Comparison of ENCODE assay signal across 16 cellular contexts in the genomic region with DNA sequence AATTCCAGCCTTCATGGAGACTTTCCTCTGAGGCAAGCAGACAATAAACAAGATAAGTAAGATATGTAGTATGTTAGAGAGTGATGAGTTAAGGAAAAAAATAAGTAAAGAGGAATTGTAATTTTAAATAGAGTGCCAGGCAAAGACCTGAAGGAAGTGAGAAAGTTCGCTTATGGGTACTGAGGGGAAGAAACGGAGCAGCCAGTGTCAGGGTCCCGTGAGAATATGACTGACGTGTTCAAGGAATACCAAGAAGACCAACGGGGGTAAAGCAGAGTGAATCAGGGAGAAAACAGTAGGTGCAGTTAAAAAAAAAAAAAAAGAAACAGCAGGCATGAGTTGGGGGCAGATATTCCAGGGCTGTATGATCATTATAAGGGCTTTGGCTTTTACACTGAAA. TPM values are rescaled to one million over a fixed set of nuclear protein-coding genes. Genes with fewer than 3 reads are reported as not detected.
DNase-seq lines count a peak whose midpoint lies in the region; ATAC-seq and TF ChIP-seq lines count a peak whose summit lies in the region.
"Had no signal": no experiment of that assay in that cellular context is flagged by ENCODE, and none has a peak within 500 bp of the region (broad histone marks: within the 10 kb centered on the region; RNA-seq: fewer than 3 reads in every experiment).

No MANE protein-coding gene starts in this region.

- TF ChIP-seq CTCF in HFFc6 (IDR thresholded peaks at IDR 0.05): no peak
- no peak for TF ChIP-seq CTCF in activated B cell treated with CpG ODN at 0.5 μM for 24 hours (IDR thresholded peaks at IDR 0.05)

- POLR2A ChIA-PET in activated B cell treated with CpG ODN at 0.5 μM for 24 hours (lab: Charles Lee): interaction anchor here (0.6 kb wide), 1 partner anchor 98 kb away, joined by 4 read pairs; no protein-coding TSS in a partner anchor

- intact Hi-C loops in activated B cell treated with CpG ODN at 0.5 μM for 24 hours (cut with micrococcal nuclease): no loop called here

- DNase-seq in NCI-H2171 treated with DMSO at 0.1 percent for 48 hours (lab: John Stamatoyannopoulos, UW) (peak; percentile 28), NCI-H2171 (lab: John Stamatoyannopoulos, UW) (no peak), HFFc6 (no peak), activated B cell treated with CpG ODN at 0.5 μM for 24 hours (no peak)
- no peak for DNase-seq in activated CD4-positive, alpha-beta T cell treated with anti-CD3 and anti-CD28 coated beads, Interleukin-2, amount 50 U/mL, for 1 hour
- DNase-seq: AML-193; CD4-positive, alpha-beta memory T cell; DMS79; GOT3; H9 had no signal

- H3K4me3 Mint-ChIP-seq in HFFc6: peak overlapping the region; percentile 9; the same call in 1 of the 2 replicates
- H3K4me3 Mint-ChIP-seq in activated B cell treated with CpG ODN at 0.5 μM for 24 hours: no peak overlapping the region
- no peak overlapping the region for H3K4me3 Mint-ChIP-seq in stimulated activated memory B cell treated with anti-CD40 and anti-IgM and Interleukin-4, amounts not matched to agents 10 μg/mL and 1 μg/mL and 100 μg/mL, for 72 hours
- H3K4me3 Mint-ChIP-seq: CD4-positive, alpha-beta memory T cell; H9 had no signal

- H3K36me3 Mint-ChIP-seq in HFFc6 (ENCODE audit: low read depth) (no peaks in the 10 kb centered on the region), activated B cell treated with CpG ODN at 0.5 μM for 24 hours (ENCODE audit: low read depth) (no peaks in the 10 kb centered on the region)
- no peaks in the 10 kb centered on the region for H3K36me3 Mint-ChIP-seq in stimulated activated memory B cell treated with anti-CD40 and anti-IgM and Interleukin-4, amounts not matched to agents 10 μg/mL and 1 μg/mL and 100 μg/mL, for 72 hours
- H3K36me3 Mint-ChIP-seq: CD4-positive, alpha-beta memory T cell had no signal

- CTCF ChIA-PET in activated B cell treated with CpG ODN at 0.5 μM for 24 hours (lab: Charles Lee): no interaction called here

- peak; percentile 79 for ATAC-seq in activated B cell treated with CpG ODN at 0.5 μM for 24 hours (ENCODE audit: low read depth)
- peak; percentile 45 for ATAC-seq in stimulated activated memory B cell treated with anti-CD40 and anti-IgM and Interleukin-4, amounts not matched to agents 10 μg/mL and 1 μg/mL and 100 μg/mL, for 72 hours
- no peak for ATAC-seq in GM19452 (IDR thresholded peaks at IDR 0.05; ENCODE audit: unreplicated experiment)
- no peak for ATAC-seq in HG03135 (IDR thresholded peaks at IDR 0.05; ENCODE audit: unreplicated experiment)
- ATAC-seq: GM12878 had no signal

- H3K9me3 Mint-ChIP-seq in HFFc6 (no peaks in the 10 kb centered on the region), activated B cell treated with CpG ODN at 0.5 μM for 24 hours (no peaks in the 10 kb centered on the region)
- H3K9me3 Mint-ChIP-seq in stimulated activated memory B cell treated with anti-CD40 and anti-IgM and Interleukin-4, amounts not matched to agents 10 μg/mL and 1 μg/mL and 100 μg/mL, for 72 hours: no peaks in the 10 kb centered on the region
- H3K9me3 Mint-ChIP-seq: CD4-positive, alpha-beta memory T cell; H9 had no signal

- H3K27me3 Mint-ChIP-seq in HFFc6 (ENCODE audit: insufficient read depth) (no peaks in the 10 kb centered on the region), activated B cell treated with CpG ODN at 0.5 μM for 24 hours (peaks cover 7% of the 10 kb centered on the region)
- H3K27me3 Mint-ChIP-seq in stimulated activated memory B cell treated with anti-CD40 and anti-IgM and Interleukin-4, amounts not matched to agents 10 μg/mL and 1 μg/mL and 100 μg/mL, for 72 hours: peaks cover 20% of the 10 kb centered on the region

- peak overlapping the region; percentile 9; the same call in 1 of the 2 replicates for H3K27ac Mint-ChIP-seq in HFFc6
- H3K27ac Mint-ChIP-seq in activated B cell treated with CpG ODN at 0.5 μM for 24 hours: no peak overlapping the region
- peak overlapping the region; percentile 18 for H3K27ac Mint-ChIP-seq in stimulated activated memory B cell treated with anti-CD40 and anti-IgM and Interleukin-4, amounts not matched to agents 10 μg/mL and 1 μg/mL and 100 μg/mL, for 72 hours
- H3K27ac Mint-ChIP-seq: CD4-positive, alpha-beta memory T cell; H9 had no signal

- H3K4me1 Mint-ChIP-seq in HFFc6 (ENCODE audit: low read depth): peaks cover 35% of the 10 kb centered on the region
- H3K4me1 Mint-ChIP-seq in activated B cell treated with CpG ODN at 0.5 μM for 24 hours: peaks cover 4% of the 10 kb centered on the region
- peaks cover 7% of the 10 kb centered on the region for H3K4me1 Mint-ChIP-seq in stimulated activated memory B cell treated with anti-CD40 and anti-IgM and Interleukin-4, amounts not matched to agents 10 μg/mL and 1 μg/mL and 100 μg/mL, for 72 hours
- H3K4me1 Mint-ChIP-seq: CD4-positive, alpha-beta memory T cell; H9 had no signal

RNA-seq across cellular contexts. Expression of gene ARHGEF33, which starts 45.1 kb away (rescaled TPM):
- total RNA-seq in HFFc6 (2021; fragmentation: NEBNext Ultra II Directional; extraction: Animal tissue kit (Norgen Biotek cat#: 25700)): under 1 TPM; 0.08 to 0.78 (median 0.21) TPM
- total RNA-seq in activated B cell treated with CpG ODN at 0.5 μM for 24 hours: 0.27 and 0.69 TPM in 2 replicates
- total RNA-seq: G401, HepG2 had no signal

RNA-seq across cellular contexts. Expression of gene MORN2, which starts 59.0 kb away (rescaled TPM):
- total RNA-seq in HFFc6 (2021; fragmentation: NEBNext Ultra II Directional; extraction: Animal tissue kit (Norgen Biotek cat#: 25700)): 10 to 100 TPM; 15.1 to 23.0 (median 19.4) TPM
- total RNA-seq in activated B cell treated with CpG ODN at 0.5 μM for 24 hours: 4.1 and 4.8 TPM in 2 replicates

RNA-seq across cellular contexts. Expression of gene DHX57, which starts 59.0 kb away (rescaled TPM):
- total RNA-seq in HFFc6 (2021; fragmentation: NEBNext Ultra II Directional; extraction: Animal tissue kit (Norgen Biotek cat#: 25700)): 10 to 100 TPM; 16.4 to 24.1 (median 20.4) TPM
- total RNA-seq in activated B cell treated with CpG ODN at 0.5 μM for 24 hours: 20.4 and 21.5 TPM in 2 replicates

Comparison
In these comparisons a context has a peak if more than half of its experiments do, and no peak if none do; other contexts are left out.
1. ATAC-seq: peak in activated B cell treated with CpG ODN at 0.5 μM for 24 hours (single experiment) and stimulated activated memory B cell treated with anti-CD40 and anti-IgM and Interleukin-4, amounts not matched to agents 10 μg/mL and 1 μg/mL and 100 μg/mL, for 72 hours (single experiment); none in GM19452 (single experiment) and HG03135 (single experiment).